17 cellular contexts compared by ENCODE assay signal in the genomic region with DNA sequence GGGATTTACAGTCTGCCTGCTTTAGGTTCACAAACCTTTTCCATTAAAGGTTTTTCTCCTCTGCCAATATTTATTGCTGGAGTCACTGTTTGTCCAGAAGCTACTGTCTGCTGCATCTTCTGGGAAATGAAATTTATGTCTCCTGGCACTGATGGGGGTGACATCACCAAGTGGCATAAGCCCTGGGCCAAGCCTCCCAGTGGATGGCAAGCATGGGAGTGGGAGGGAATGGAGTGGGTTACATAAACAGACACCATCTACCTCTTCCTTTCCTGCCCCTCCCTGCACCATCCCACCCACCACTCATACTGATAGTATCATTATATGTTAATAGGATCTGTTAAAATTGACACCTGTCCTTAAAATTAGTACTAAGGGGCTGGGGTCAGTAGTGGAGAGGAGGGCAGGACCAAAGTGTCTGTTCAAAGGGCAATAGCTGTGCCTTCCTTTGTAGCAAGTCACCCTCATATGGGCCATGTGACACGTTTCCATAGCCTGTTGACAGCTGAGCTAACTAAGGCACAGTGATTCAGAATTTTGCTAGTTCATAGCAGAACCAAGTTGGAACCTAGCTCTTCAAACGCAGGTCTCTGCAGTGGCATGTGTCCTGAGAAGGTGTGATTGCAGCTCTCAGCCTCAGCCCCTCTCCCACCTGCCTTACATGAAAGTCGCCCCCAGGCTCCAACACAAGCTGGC.
"Had no signal": no experiment of that assay in that cellular context is flagged by ENCODE, and none has a peak within 500 bp of the region (broad histone marks: within the 10 kb centered on the region; RNA-seq: fewer than 3 reads in every experiment).

No MANE protein-coding gene starts in this region.

- H3K9me3 Mint-ChIP-seq: activated naive CD8-positive, alpha-beta T cell treated with anti-CD3 and anti-CD28 coated beads, Interleukin-2, amount 50 U/mL, for 24 hours; effector memory CD8-positive, alpha-beta T cell; naive thymus-derived CD8-positive, alpha-beta T cell had no signal

- DNase-seq: activated naive CD4-positive, alpha-beta T cell; activated naive CD8-positive, alpha-beta T cell treated with anti-CD3 and anti-CD28 coated beads, Interleukin-2, amount 50 U/mL, for 24 hours; activated T-cell treated with anti-CD3 and anti-CD28 coated beads for 4 hours; aorta; cerebellar nuclear complex; dermis blood vessel endothelial cell; effector memory CD8-positive, alpha-beta T cell; mammary epithelial cell; naive thymus-derived CD8-positive, alpha-beta T cell; pancreas; stimulated activated CD4-positive, alpha-beta T cell treated with anti-CD3 and anti-CD28 coated beads, Interleukin-15, amount 100 ng/mL, for 24 hours; stimulated activated CD4-positive, alpha-beta T cell treated with anti-CD3 and anti-CD28 coated beads, Interleukin-4, amount 100 ng/mL, for 1 hour; stimulated activated naive CD4-positive, alpha-beta T cell; T1000; tibial artery had no signal

- H3K36me3 Mint-ChIP-seq: naive thymus-derived CD8-positive, alpha-beta T cell had no signal

- H3K4me3 ChIP-seq: pancreas, skin epidermis, tibial artery had no signal

- H3K27ac Mint-ChIP-seq: activated naive CD8-positive, alpha-beta T cell treated with anti-CD3 and anti-CD28 coated beads, Interleukin-2, amount 50 U/mL, for 24 hours; effector memory CD8-positive, alpha-beta T cell; naive thymus-derived CD8-positive, alpha-beta T cell had no signal

- H3K27me3 ChIP-seq: pancreas had no signal

- H3K36me3 ChIP-seq: pancreas, tibial artery had no signal

- H3K9me3 ChIP-seq: pancreas, tibial artery had no signal

- H3K4me1 ChIP-seq: tibial artery had no signal

- H3K27ac ChIP-seq: pancreas, tibial artery had no signal

- ATAC-seq: activated CD4-positive, CD25-positive, alpha-beta regulatory T cell treated with anti-CD3 and anti-CD28 coated beads, Interleukin-2, amount 50 U/mL, for 24 hours; activated naive CD8-positive, alpha-beta T cell treated with anti-CD3 and anti-CD28 coated beads, Interleukin-2, amount 50 U/mL, for 24 hours; effector memory CD8-positive, alpha-beta T cell; naive thymus-derived CD8-positive, alpha-beta T cell; pancreas had no signal
